Comparison of ENCODE assay signal across 1 cellular context in genomic region chr2:212073360-212073759, GRCh38.
TF ChIP-seq lines count a peak whose summit lies in the region.

No MANE protein-coding gene starts in this region.

TF ChIP-seq in GM23338, 12 proteins besides CTCF, POLR2A, EP300 and RAD21 (continued from another document):
- TF ChIP-seq, protein P1, sequence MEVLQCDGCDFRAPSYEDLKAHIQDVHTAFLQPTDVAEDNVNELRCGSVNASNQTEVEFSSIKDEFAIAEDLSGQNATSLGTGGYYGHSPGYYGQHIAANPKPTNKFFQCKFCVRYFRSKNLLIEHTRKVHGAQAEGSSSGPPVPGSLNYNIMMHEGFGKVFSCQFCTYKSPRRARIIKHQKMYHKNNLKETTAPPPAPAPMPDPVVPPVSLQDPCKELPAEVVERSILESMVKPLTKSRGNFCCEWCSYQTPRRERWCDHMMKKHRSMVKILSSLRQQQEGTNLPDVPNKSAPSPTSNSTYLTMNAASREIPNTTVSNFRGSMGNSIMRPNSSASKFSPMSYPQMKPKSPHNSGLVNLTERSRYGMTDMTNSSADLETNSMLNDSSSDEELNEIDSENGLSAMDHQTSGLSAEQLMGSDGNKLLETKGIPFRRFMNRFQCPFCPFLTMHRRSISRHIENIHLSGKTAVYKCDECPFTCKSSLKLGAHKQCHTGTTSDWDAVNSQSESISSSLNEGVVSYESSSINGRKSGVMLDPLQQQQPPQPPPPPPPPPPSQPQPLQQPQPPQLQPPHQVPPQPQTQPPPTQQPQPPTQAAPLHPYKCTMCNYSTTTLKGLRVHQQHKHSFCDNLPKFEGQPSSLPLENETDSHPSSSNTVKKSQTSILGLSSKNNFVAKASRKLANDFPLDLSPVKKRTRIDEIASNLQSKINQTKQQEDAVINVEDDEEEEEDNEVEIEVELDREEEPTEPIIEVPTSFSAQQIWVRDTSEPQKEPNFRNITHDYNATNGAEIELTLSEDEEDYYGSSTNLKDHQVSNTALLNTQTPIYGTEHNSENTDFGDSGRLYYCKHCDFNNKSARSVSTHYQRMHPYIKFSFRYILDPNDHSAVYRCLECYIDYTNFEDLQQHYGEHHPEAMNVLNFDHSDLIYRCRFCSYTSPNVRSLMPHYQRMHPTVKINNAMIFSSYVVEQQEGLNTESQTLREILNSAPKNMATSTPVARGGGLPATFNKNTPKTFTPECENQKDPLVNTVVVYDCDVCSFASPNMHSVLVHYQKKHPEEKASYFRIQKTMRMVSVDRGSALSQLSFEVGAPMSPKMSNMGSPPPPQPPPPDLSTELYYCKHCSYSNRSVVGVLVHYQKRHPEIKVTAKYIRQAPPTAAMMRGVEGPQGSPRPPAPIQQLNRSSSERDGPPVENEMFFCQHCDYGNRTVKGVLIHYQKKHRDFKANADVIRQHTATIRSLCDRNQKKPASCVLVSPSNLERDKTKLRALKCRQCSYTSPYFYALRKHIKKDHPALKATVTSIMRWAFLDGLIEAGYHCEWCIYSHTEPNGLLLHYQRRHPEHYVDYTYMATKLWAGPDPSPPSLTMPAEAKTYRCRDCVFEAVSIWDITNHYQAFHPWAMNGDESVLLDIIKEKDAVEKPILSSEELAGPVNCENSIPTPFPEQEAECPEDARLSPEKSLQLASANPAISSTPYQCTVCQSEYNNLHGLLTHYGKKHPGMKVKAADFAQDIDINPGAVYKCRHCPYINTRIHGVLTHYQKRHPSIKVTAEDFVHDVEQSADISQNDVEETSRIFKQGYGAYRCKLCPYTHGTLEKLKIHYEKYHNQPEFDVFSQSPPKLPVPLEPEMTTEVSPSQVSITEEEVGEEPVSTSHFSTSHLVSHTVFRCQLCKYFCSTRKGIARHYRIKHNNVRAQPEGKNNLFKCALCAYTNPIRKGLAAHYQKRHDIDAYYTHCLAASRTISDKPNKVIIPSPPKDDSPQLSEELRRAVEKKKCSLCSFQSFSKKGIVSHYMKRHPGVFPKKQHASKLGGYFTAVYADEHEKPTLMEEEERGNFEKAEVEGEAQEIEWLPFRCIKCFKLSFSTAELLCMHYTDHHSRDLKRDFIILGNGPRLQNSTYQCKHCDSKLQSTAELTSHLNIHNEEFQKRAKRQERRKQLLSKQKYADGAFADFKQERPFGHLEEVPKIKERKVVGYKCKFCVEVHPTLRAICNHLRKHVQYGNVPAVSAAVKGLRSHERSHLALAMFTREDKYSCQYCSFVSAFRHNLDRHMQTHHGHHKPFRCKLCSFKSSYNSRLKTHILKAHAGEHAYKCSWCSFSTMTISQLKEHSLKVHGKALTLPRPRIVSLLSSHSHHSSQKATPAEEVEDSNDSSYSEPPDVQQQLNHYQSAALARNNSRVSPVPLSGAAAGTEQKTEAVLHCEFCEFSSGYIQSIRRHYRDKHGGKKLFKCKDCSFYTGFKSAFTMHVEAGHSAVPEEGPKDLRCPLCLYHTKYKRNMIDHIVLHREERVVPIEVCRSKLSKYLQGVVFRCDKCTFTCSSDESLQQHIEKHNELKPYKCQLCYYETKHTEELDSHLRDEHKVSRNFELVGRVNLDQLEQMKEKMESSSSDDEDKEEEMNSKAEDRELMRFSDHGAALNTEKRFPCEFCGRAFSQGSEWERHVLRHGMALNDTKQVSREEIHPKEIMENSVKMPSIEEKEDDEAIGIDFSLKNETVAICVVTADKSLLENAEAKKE (CRISPR knock-in tag; IDR thresholded peaks at IDR 0.05), result no peak
